ENCODE assay signal across 1 cellular context in the genomic region with DNA sequence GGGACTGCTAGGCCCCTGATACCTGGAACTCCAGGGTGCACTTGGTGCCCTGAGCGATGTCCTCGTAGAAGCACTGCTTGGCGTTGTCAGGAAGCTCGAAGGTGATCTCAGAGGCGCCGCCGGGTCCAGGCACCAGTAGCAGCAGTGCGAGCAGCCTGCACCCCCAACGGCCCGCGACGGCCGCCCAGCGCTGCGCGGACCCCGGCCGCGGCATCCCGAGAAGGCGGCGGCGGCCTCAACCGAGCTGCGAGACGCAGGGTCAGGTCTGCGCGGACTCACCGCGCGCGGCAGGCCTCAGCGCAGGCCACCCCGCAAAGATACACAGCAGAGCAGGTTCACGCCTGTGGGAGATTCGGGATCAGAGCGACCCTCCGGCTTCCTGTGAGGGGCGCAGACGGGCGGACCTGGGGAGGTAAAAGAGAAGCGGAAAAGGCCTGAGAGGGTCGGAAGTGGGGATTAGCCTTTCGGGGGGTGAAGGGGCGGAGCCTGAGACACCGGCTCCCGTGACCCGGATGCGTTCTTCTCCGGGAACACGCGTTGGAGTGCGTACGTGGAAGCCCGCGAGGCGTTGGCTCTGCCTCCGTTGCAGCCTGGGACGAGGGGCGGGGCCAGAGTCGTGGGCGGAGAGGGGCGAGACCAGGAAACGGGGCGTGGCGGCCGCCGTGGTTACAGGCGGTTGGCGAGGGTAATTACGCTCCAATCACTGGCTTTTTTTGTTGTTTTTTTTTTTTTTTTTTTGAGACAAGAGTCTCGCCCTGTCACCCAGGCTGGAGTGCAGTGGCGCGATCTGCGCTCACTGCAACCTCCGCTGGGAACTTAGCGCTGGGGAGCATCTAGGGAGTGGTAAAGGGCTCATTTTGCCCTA.
TF ChIP-seq lines count a peak whose summit lies in the region.

TMED7 (minus strand) TSS at position 458 of the 865 bp plus-strand sequence; CDS start at position 214, 244 bp downstream.

TF ChIP-seq in K562, 482 proteins besides CTCF, POLR2A, EP300 and RAD21 (continued from another document and continues in another):
- TF ChIP-seq, protein P1, sequence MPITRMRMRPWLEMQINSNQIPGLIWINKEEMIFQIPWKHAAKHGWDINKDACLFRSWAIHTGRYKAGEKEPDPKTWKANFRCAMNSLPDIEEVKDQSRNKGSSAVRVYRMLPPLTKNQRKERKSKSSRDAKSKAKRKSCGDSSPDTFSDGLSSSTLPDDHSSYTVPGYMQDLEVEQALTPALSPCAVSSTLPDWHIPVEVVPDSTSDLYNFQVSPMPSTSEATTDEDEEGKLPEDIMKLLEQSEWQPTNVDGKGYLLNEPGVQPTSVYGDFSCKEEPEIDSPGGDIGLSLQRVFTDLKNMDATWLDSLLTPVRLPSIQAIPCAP (CRISPR knock-in tag; IDR thresholded peaks at IDR 0.05; ENCODE audit: borderline replicate concordance), result no peak
- TF ChIP-seq ZFX (CRISPR knock-in tag; IDR thresholded peaks at IDR 0.05) (peak; percentile 96), CHD2 (IDR thresholded peaks at IDR 0.05; ENCODE audit: low read depth, low read length) (peak; percentile 84), ZNF766 (CRISPR knock-in tag; conservative IDR thresholded peaks at IDR 0.05) (peak; percentile 71; the same call in 1 of the 2 replicates), ZNF143 (CRISPR knock-in tag; IDR thresholded peaks at IDR 0.05) (no peak), ZEB2 (IDR thresholded peaks at IDR 0.05) (no peak), FOSL1 (tag; conservative IDR thresholded peaks at IDR 0.05) (no peak), SMAD2 (IDR thresholded peaks at IDR 0.05; ENCODE audit: low read depth, low read length) (no peak), KDM4B (IDR thresholded peaks at IDR 0.05; ENCODE audit: borderline replicate concordance in 2 of 2, low read depth in 1 of 2) (no peak), ZNF77 (CRISPR knock-in tag; IDR thresholded peaks at IDR 0.05) (no peak), ZNF224 (CRISPR knock-in tag; IDR thresholded peaks at IDR 0.05) (no peak), ZNF589 (CRISPR knock-in tag; IDR thresholded peaks at IDR 0.05; ENCODE audit: low read depth) (no peak), ZKSCAN8 (CRISPR knock-in tag; IDR thresholded peaks at IDR 0.05) (no peak), BCL6 (CRISPR knock-in tag; IDR thresholded peaks at IDR 0.05) (no peak), SAP30 (IDR thresholded peaks at IDR 0.05; ENCODE audit: borderline replicate concordance, insufficient read depth, low read depth, low read length, poor library complexity, severe bottlenecking) (peak; percentile 31), RUNX1 (IDR thresholded peaks at IDR 0.05; ENCODE audit: low read depth) (no peak), SMARCB1 (IDR thresholded peaks at IDR 0.05; ENCODE audit: insufficient read length, low read depth) (no peak), EHMT2 (IDR thresholded peaks at IDR 0.05) (no peak), LCOR (CRISPR knock-in tag; IDR thresholded peaks at IDR 0.05) (peak; percentile 10; the same call in 1 of the 2 replicates), CBFA2T3 (IDR thresholded peaks at IDR 0.05) (0 out of 2 replicates have a peak, but pooled peaks have one; percentile 6), DPF2 (IDR thresholded peaks at IDR 0.05) (0 out of 2 replicates have a peak, but pooled peaks have one; percentile 54), FOXP4 (CRISPR knock-in tag; IDR thresholded peaks at IDR 0.05; ENCODE audit: borderline replicate concordance) (no peak), POLR2AphosphoS5 (IDR thresholded peaks at IDR 0.05; ENCODE audit: control insufficient read depth, insufficient read depth, low read depth, low read length) (peak; percentile 66), TFAP4 (CRISPR knock-in tag; IDR thresholded peaks at IDR 0.05; ENCODE audit: borderline replicate concordance) (peak; percentile 82), ZNF511 (CRISPR knock-in tag; IDR thresholded peaks at IDR 0.05) (peak; percentile 79; the same call in 1 of the 2 replicates), ARID3B (CRISPR knock-in tag; IDR thresholded peaks at IDR 0.05; ENCODE audit: borderline replicate concordance) (no peak), STAT6 (CRISPR knock-in tag; IDR thresholded peaks at IDR 0.05) (no peak), DEAF1 (CRISPR knock-in tag; IDR thresholded peaks at IDR 0.05) (no peak), ZNF644 (tag; IDR thresholded peaks at IDR 0.05; ENCODE audit: low read depth) (no peak), KDM2B (CRISPR knock-in tag; IDR thresholded peaks at IDR 0.05) (no peak)
- TF ChIP-seq, protein P2, sequence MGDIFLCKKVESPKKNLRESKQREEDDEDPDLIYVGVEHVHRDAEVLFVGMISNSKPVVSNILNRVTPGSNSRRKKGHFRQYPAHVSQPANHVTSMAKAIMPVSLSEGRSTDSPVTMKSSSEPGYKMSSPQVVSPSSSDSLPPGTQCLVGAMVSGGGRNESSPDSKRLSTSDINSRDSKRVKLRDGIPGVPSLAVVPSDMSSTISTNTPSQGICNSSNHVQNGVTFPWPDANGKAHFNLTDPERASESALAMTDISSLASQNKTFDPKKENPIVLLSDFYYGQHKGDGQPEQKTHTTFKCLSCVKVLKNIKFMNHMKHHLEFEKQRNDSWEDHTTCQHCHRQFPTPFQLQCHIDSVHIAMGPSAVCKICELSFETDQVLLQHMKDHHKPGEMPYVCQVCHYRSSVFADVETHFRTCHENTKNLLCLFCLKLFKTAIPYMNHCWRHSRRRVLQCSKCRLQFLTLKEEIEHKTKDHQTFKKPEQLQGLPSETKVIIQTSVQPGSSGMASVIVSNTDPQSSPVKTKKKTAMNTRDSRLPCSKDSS (IDR thresholded peaks at IDR 0.05; ENCODE audit: low read depth, partially characterized antibody), result no peak
- TF ChIP-seq, protein P3, sequence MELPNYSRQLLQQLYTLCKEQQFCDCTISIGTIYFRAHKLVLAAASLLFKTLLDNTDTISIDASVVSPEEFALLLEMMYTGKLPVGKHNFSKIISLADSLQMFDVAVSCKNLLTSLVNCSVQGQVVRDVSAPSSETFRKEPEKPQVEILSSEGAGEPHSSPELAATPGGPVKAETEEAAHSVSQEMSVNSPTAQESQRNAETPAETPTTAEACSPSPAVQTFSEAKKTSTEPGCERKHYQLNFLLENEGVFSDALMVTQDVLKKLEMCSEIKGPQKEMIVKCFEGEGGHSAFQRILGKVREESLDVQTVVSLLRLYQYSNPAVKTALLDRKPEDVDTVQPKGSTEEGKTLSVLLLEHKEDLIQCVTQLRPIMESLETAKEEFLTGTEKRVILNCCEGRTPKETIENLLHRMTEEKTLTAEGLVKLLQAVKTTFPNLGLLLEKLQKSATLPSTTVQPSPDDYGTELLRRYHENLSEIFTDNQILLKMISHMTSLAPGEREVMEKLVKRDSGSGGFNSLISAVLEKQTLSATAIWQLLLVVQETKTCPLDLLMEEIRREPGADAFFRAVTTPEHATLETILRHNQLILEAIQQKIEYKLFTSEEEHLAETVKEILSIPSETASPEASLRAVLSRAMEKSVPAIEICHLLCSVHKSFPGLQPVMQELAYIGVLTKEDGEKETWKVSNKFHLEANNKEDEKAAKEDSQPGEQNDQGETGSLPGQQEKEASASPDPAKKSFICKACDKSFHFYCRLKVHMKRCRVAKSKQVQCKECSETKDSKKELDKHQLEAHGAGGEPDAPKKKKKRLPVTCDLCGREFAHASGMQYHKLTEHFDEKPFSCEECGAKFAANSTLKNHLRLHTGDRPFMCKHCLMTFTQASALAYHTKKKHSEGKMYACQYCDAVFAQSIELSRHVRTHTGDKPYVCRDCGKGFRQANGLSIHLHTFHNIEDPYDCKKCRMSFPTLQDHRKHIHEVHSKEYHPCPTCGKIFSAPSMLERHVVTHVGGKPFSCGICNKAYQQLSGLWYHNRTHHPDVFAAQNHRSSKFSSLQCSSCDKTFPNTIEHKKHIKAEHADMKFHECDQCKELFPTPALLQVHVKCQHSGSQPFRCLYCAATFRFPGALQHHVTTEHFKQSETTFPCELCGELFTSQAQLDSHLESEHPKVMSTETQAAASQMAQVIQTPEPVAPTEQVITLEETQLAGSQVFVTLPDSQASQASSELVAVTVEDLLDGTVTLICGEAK (IDR thresholded peaks at IDR 0.05), result peak; percentile 92
- TF ChIP-seq, protein P3 (CRISPR knock-in tag; IDR thresholded peaks at IDR 0.05), result no peak; the same call in 1 of the 2 replicates
